10 cellular contexts compared by ENCODE assay signal in genomic region chr10:106957825-106958581, GRCh38.
A peak's percentile ranks its signal among the peaks of the same experiment; 100 is the strongest.
DNase-seq lines count a peak whose midpoint lies in the region; ATAC-seq and TF ChIP-seq lines count a peak whose summit lies in the region.
"Had no signal": no experiment of that assay in that cellular context is flagged by ENCODE, and none has a peak within 500 bp of the region (broad histone marks: within the 10 kb centered on the region; RNA-seq: fewer than 3 reads in every experiment).

No MANE protein-coding gene starts in this region.

- peak overlapping the region in 3 of 10 experiments; percentile 3 to 12 (median 9); a peak in 3 of 20 replicates for H3K4me3 ChIP-seq in BLaER1 treated with 17β-estradiol and CSF1 and Interleukin-3, amounts not matched to agents 10 nM and 100 nM

- ATAC-seq in HG03139 (IDR thresholded peaks at IDR 0.05; ENCODE audit: unreplicated experiment): peak; percentile 65

- peaks cover 32 to 47% (median 43%) of the 10 kb centered on the region in 10 experiments for H3K4me1 ChIP-seq in BLaER1 treated with 17β-estradiol and CSF1 and Interleukin-3, amounts not matched to agents 10 nM and 100 nM

- no peaks in the 10 kb centered on the region for H3K36me3 ChIP-seq in BLaER1 treated with 17β-estradiol and CSF1 and Interleukin-3, amounts not matched to agents 10 nM and 100 nM

- H4K20me1 ChIP-seq in BLaER1 treated with 17β-estradiol and CSF1 and Interleukin-3, amounts not matched to agents 10 nM and 100 nM: no peaks in the 10 kb centered on the region

- DNase-seq in GM20000 (ENCODE audit: low spot score): peak; percentile 16
- no peak for DNase-seq in caudate nucleus (lab: John Stamatoyannopoulos, UW)
- DNase-seq in NCI-H69 (lab: John Stamatoyannopoulos, UW): no peak
- no peak for DNase-seq in GM13976 (ENCODE audit: low spot score)
- DNase-seq in NCI-H2196 treated with DMSO at 0.1 percent for 48 hours (lab: John Stamatoyannopoulos, UW; ENCODE audit: unreplicated experiment): no peak
- DNase-seq in NCI-H748 (lab: John Stamatoyannopoulos, UW; ENCODE audit: unreplicated experiment): no peak
- DNase-seq: activated CD4-positive, alpha-beta T cell treated with anti-CD3 and anti-CD28 coated beads, Interleukin-2, amount 10 ng/mL, durations not matched to agents 24 days and 14 days; mesenchymal stem cell had no signal

- TF ChIP-seq CTCF in GM20000 (IDR thresholded peaks at IDR 0.05; ENCODE audit: extremely low read depth, missing control alignments) (no peak), GM13976 (IDR thresholded peaks at IDR 0.05; ENCODE audit: borderline replicate concordance, control extremely low read depth, extremely low read depth, insufficient read depth, missing control alignments) (no peak)

- H3K9me3 ChIP-seq in BLaER1 treated with 17β-estradiol and CSF1 and Interleukin-3, amounts not matched to agents 10 nM and 100 nM (replicated peaks in 1 of 11): peaks cover 0 to 26% (median 14%) of the 10 kb centered on the region in 11 experiments; a peak in 14 of 22 replicates

- H3K27ac ChIP-seq in BLaER1 treated with 17β-estradiol and CSF1 and Interleukin-3, amounts not matched to agents 10 nM and 100 nM: peak overlapping the region in 10 of 11 experiments; percentile 41 to 84 (median 74); a peak in 19 of 22 replicates
- H3K27ac ChIP-seq in caudate nucleus (ENCODE audit: low read depth, low read length): peak overlapping the region; percentile 26

- peak overlapping the region; percentile 70 to 85 (median 74) for H3K4me2 ChIP-seq in BLaER1 treated with 17β-estradiol and CSF1 and Interleukin-3, amounts not matched to agents 10 nM and 100 nM

- in situ Hi-C loops in GM13976 (cut with MboI; ENCODE audit: low sequenced_read_pairs, unreplicated experiment): no loop called here

- H3K9ac ChIP-seq in BLaER1 treated with 17β-estradiol and CSF1 and Interleukin-3, amounts not matched to agents 10 nM and 100 nM: peak overlapping the region; percentile 20 to 67 (median 48); a peak in 20 of 22 replicates

- H3K27me3 ChIP-seq in BLaER1 treated with 17β-estradiol and CSF1 and Interleukin-3, amounts not matched to agents 10 nM and 100 nM: no peaks in the 10 kb centered on the region
